Comparison of ENCODE assay signal across 9 cellular contexts in genomic region chr4:138405439-138405838, GRCh38.
A peak's percentile ranks its signal among the peaks of the same experiment; 100 is the strongest.
DNase-seq lines count a peak whose midpoint lies in the region; ATAC-seq, FAIRE-seq and TF ChIP-seq lines count a peak whose summit lies in the region.
"Had no signal": no experiment of that assay in that cellular context is flagged by ENCODE, and none has a peak within 500 bp of the region (broad histone marks: within the 10 kb centered on the region; RNA-seq: fewer than 3 reads in every experiment).

No MANE protein-coding gene starts in this region.

- no peaks in the 10 kb centered on the region for H3K36me3 Mint-ChIP-seq in activated naive CD8-positive, alpha-beta T cell treated with anti-CD3 and anti-CD28 coated beads for 36 hours

- intact Hi-C loops in stomach (cut with DNase I; ENCODE audit: low total_unique reads) (no loop called here), sciatic nerve (cut with DNase I) (loop anchor here (2.0 kb wide), 1 partner anchor 27 kb away; no protein-coding TSS in a partner anchor)

- no peaks in the 10 kb centered on the region for H4K20me1 ChIP-seq in hepatocyte (ENCODE audit: insufficient read depth, poor library complexity, severe bottlenecking)

- ATAC-seq in GM18861 (IDR thresholded peaks at IDR 0.05; ENCODE audit: unreplicated experiment) (peak; percentile 70), HG02588 (IDR thresholded peaks at IDR 0.05; ENCODE audit: unreplicated experiment) (peak; percentile 69), sciatic nerve (no peak)

- H3K4me3 Mint-ChIP-seq in activated naive CD8-positive, alpha-beta T cell treated with anti-CD3 and anti-CD28 coated beads for 36 hours, result no peak overlapping the region

- H3K4me1 ChIP-seq in hepatocyte (ENCODE audit: insufficient read depth), result peaks cover 15% of the 10 kb centered on the region
- peaks cover 0 to 35% (median 12%) of the 10 kb centered on the region in 4 donors for H3K4me1 ChIP-seq in stomach

- TF ChIP-seq CTCF in hepatocyte (IDR thresholded peaks at IDR 0.05; ENCODE audit: poor library complexity), result no peak
- TF ChIP-seq CTCF in stomach (IDR thresholded peaks at IDR 0.05), result no peak

- no peak for FAIRE-seq in frontal cortex (lab: Jason Lieb, UNC)

- TF ChIP-seq POLR2A in stomach (IDR thresholded peaks at IDR 0.05), result no peak

- H3K4me3 ChIP-seq in hepatocyte (no peak overlapping the region), stomach (no peak overlapping the region)

- WGBS in hepatocyte (ENCODE audit: low lambda C conversion rate, missing lambda C conversion rate), result 88% methylated on average over 1 of the region's 1 CpG
- 60 to 73% (median 67%) methylated on average over 1 of the region's 1 CpG for WGBS in stomach, 5 donors

- H3K27ac Mint-ChIP-seq in activated naive CD8-positive, alpha-beta T cell treated with anti-CD3 and anti-CD28 coated beads for 36 hours, result no peak overlapping the region

- no peaks in the 10 kb centered on the region for H3K9me3 ChIP-seq in hepatocyte (ENCODE audit: low read depth)
- H3K9me3 ChIP-seq in stomach, result no peaks in the 10 kb centered on the region

- H2AFZ ChIP-seq in hepatocyte, result no peak overlapping the region

- DNase-seq in LoVo (ENCODE audit: low spot score) (peak; percentile 35), hepatocyte (ENCODE audit: low spot score) (peak; percentile 17), stomach (no peak), sciatic nerve (ENCODE audit: low spot score) (no peak), frontal cortex (ENCODE audit: low spot score in 2 of 2) (no peak)
- no peak for DNase-seq in activated naive CD8-positive, alpha-beta T cell treated with anti-CD3 and anti-CD28 coated beads for 36 hours
- DNase-seq: hypothalamus had no signal

- no peaks in the 10 kb centered on the region for H3K27me3 ChIP-seq in hepatocyte
- H3K27me3 ChIP-seq in stomach, result no peaks in the 10 kb centered on the region

- no peak for TF ChIP-seq EP300 in stomach (IDR thresholded peaks at IDR 0.05)

- H3K9me3 Mint-ChIP-seq in activated naive CD8-positive, alpha-beta T cell treated with anti-CD3 and anti-CD28 coated beads for 36 hours, result peaks cover 1% of the 10 kb centered on the region

- H3K27ac ChIP-seq in hepatocyte (peak overlapping the region; percentile 10), stomach (no peak overlapping the region)

- peaks cover 3% of the 10 kb centered on the region for H3K27me3 Mint-ChIP-seq in activated naive CD8-positive, alpha-beta T cell treated with anti-CD3 and anti-CD28 coated beads for 36 hours

- no peaks in the 10 kb centered on the region for H3K4me1 Mint-ChIP-seq in activated naive CD8-positive, alpha-beta T cell treated with anti-CD3 and anti-CD28 coated beads for 36 hours

- H3K79me2 ChIP-seq in hepatocyte, result no peaks in the 10 kb centered on the region

- H3K36me3 ChIP-seq in hepatocyte (replicated peaks; ENCODE audit: insufficient read depth, low read depth), result no peaks in the 10 kb centered on the region
- H3K36me3 ChIP-seq in stomach, result no peaks in the 10 kb centered on the region

- H3K4me2 ChIP-seq in hepatocyte, result peak overlapping the region; percentile 21

- no peaks in the 10 kb centered on the region for H3K9me2 ChIP-seq in hepatocyte (replicated peaks; ENCODE audit: insufficient read depth)

Comparison
In these comparisons a context has a peak if more than half of its experiments do, and no peak if none do; other contexts are left out.
1. DNase-seq: peak in LoVo (single experiment) and hepatocyte (single experiment); none in stomach (single experiment), sciatic nerve (single experiment), frontal cortex (0 of 2) and activated naive CD8-positive, alpha-beta T cell treated with anti-CD3 and anti-CD28 coated beads for 36 hours (single experiment).